In the genomic region with DNA sequence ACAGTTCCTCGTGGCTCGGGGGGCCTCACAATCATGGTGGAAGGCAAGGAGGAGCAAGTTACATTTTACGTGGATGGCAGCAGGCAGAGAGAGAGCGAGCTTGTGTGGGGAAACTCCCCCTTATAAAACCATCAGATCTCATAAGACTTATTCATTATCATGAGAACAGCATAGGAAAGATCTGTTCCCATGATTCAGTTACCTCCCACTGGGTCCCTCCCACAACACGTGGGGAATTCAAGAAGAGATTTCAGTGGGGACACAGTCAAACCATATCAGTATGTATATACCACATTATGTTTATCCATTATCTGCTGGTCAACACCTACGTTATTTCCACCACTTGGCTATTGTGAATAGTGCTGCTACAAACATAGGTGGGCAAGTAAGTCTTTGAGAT, we compare ENCODE assay signal across 15 cellular contexts.
DNase-seq lines count a peak whose midpoint lies in the region; ATAC-seq and TF ChIP-seq lines count a peak whose summit lies in the region.
"Had no signal": no experiment of that assay in that cellular context is flagged by ENCODE, and none has a peak within 500 bp of the region (broad histone marks: within the 10 kb centered on the region; RNA-seq: fewer than 3 reads in every experiment).

No MANE protein-coding gene starts in this region.

- H3K9ac ChIP-seq in OCI-LY1 (ENCODE audit: low read length): no peak overlapping the region

- no peaks in the 10 kb centered on the region for H3K9me2 ChIP-seq in OCI-LY1 (ENCODE audit: low read depth, low read length)

- peak; percentile 18 to 41 (median 28) for DNase-seq in CD4-positive, alpha-beta memory T cell
- peak; percentile 34 for DNase-seq in stimulated activated CD4-positive, alpha-beta T cell treated with anti-CD3 and anti-CD28 coated beads, Interleukin-1b, Interleukin-23, amount 100 ng/mL, for 48 hours
- DNase-seq in GM19238 (ENCODE audit: insufficient read length, low spot score) (no peak), GM13976 (ENCODE audit: low spot score) (no peak), aorta (no peak)
- DNase-seq: amniotic stem cell, DMS153, foreskin keratinocyte, IMR-90, posterior cingulate gyrus, thyroid gland had no signal

- no peaks in the 10 kb centered on the region for H3K27me3 Mint-ChIP-seq in CD4-positive, alpha-beta memory T cell
- H3K27me3 Mint-ChIP-seq in activated T-helper 17 cell treated with anti-CD3 and anti-CD28 coated beads, Interleukin-2, amount 50 U/mL, for 72 hours: no peaks in the 10 kb centered on the region

- H3K4me2 ChIP-seq in OCI-LY1 (ENCODE audit: low read length): no peak overlapping the region

- H3K27ac ChIP-seq in CD4-positive, alpha-beta memory T cell (ENCODE audit: low read depth, low read length): peak overlapping the region; percentile 71
- H3K27ac ChIP-seq in OCI-LY1 (ENCODE audit: low read depth, low read length, poor library complexity, severe bottlenecking): peak overlapping the region; percentile 84
- H3K27ac ChIP-seq in aorta (ENCODE audit: low read depth in 1 of 2, low read length in 2 of 2): no peak overlapping the region
- H3K27ac ChIP-seq: foreskin keratinocyte, thyroid gland had no signal

- H3K4me1 ChIP-seq in CD4-positive, alpha-beta memory T cell (ENCODE audit: insufficient read depth, low read length): peaks cover 70% of the 10 kb centered on the region
- H3K4me1 ChIP-seq in OCI-LY1 (ENCODE audit: insufficient read depth, low read length, severe bottlenecking): peaks cover 68% of the 10 kb centered on the region
- H3K4me1 ChIP-seq in aorta (ENCODE audit: control insufficient read depth in 1 of 2, insufficient read depth in 2 of 2, low read length in 2 of 2): no peaks in the 10 kb centered on the region

- H3K4me3 ChIP-seq in CD4-positive, alpha-beta memory T cell (ENCODE audit: low read length in 2 of 2): no peak overlapping the region
- H3K4me3 ChIP-seq in OCI-LY1 (ENCODE audit: low read depth, low read length, poor library complexity, severe bottlenecking): no peak overlapping the region
- H3K4me3 ChIP-seq in aorta (ENCODE audit: low read length in 2 of 2): no peak overlapping the region
- H3K4me3 ChIP-seq: skin epidermis, thyroid gland had no signal

- peak; percentile 45 for ATAC-seq in activated T-helper 17 cell treated with anti-CD3 and anti-CD28 coated beads, Interleukin-2, amount 50 U/mL, for 72 hours (replicated peaks)
- ATAC-seq in GM21515 (IDR thresholded peaks at IDR 0.05; ENCODE audit: unreplicated experiment): no peak
- no peak for ATAC-seq in aorta (ENCODE audit: low FRiP score)

- H3K27me3 ChIP-seq in CD4-positive, alpha-beta memory T cell (ENCODE audit: insufficient read depth, low read length): no peaks in the 10 kb centered on the region
- H3K27me3 ChIP-seq in OCI-LY1 (ENCODE audit: insufficient read depth, low read length): no peaks in the 10 kb centered on the region
- H3K27me3 ChIP-seq in aorta (ENCODE audit: control insufficient read depth in 1 of 2, insufficient read depth in 2 of 2, low read length in 1 of 2): no peaks in the 10 kb centered on the region
- H3K27me3 ChIP-seq: foreskin keratinocyte, thyroid gland had no signal

- no peaks in the 10 kb centered on the region for H4K20me1 ChIP-seq in OCI-LY1 (ENCODE audit: insufficient read depth, low read length)

- no peaks in the 10 kb centered on the region for H3K9me3 ChIP-seq in CD4-positive, alpha-beta memory T cell (ENCODE audit: control insufficient read depth in 1 of 2, low read length in 2 of 2)
- H3K9me3 ChIP-seq in OCI-LY1 (ENCODE audit: low read length): no peaks in the 10 kb centered on the region
- no peaks in the 10 kb centered on the region for H3K9me3 ChIP-seq in aorta (ENCODE audit: control insufficient read depth, low read length)
- H3K9me3 ChIP-seq: thyroid gland had no signal

- H3K27ac Mint-ChIP-seq in CD4-positive, alpha-beta memory T cell: peak overlapping the region; percentile 83 to 97 (median 94)
- peak overlapping the region; percentile 95 for H3K27ac Mint-ChIP-seq in activated T-helper 17 cell treated with anti-CD3 and anti-CD28 coated beads, Interleukin-2, amount 50 U/mL, for 72 hours

- H3F3A ChIP-seq in OCI-LY1 (ENCODE audit: insufficient read depth, low read length): no peaks in the 10 kb centered on the region

- no peaks in the 10 kb centered on the region for H3K79me2 ChIP-seq in OCI-LY1 (ENCODE audit: insufficient read depth, low read length)

- POLR2A ChIA-PET in CD4-positive, alpha-beta memory T cell (lab: Charles Lee; ENCODE audit: partially characterized antibody): interaction anchor here (1.0 to 5.4 kb wide), 8 partner anchors 12 to 80 kb away, joined by 3 to 106 read pairs (median 8); no protein-coding TSS in a partner anchor

- intact Hi-C loops in CD4-positive, alpha-beta memory T cell (cut with micrococcal nuclease): loop anchor here (2.0 to 5.0 kb wide), 3 partner anchors 20 to 519 kb away; no protein-coding TSS in a partner anchor
- intact Hi-C loops in aorta (cut with DNase I): no loop called here

- H3K9me3 Mint-ChIP-seq in CD4-positive, alpha-beta memory T cell: peaks cover 0 to 2% (median 0%) of the 10 kb centered on the region in 8 donors
- peaks cover 6% of the 10 kb centered on the region for H3K9me3 Mint-ChIP-seq in activated T-helper 17 cell treated with anti-CD3 and anti-CD28 coated beads, Interleukin-2, amount 50 U/mL, for 72 hours

- 92% methylated on average over 6 of the region's 6 CpGs for WGBS in aorta, 2 donors

- H3K4me1 Mint-ChIP-seq in CD4-positive, alpha-beta memory T cell: peaks cover 45 to 67% (median 56%) of the 10 kb centered on the region in 4 donors
- peaks cover 26% of the 10 kb centered on the region for H3K4me1 Mint-ChIP-seq in activated T-helper 17 cell treated with anti-CD3 and anti-CD28 coated beads, Interleukin-2, amount 50 U/mL, for 72 hours

- H3K36me3 ChIP-seq in CD4-positive, alpha-beta memory T cell (ENCODE audit: insufficient read depth, low read length): no peaks in the 10 kb centered on the region
- H3K36me3 ChIP-seq in OCI-LY1 (ENCODE audit: insufficient read depth, low read length) (no peaks in the 10 kb centered on the region), aorta (ENCODE audit: control insufficient read depth in 1 of 2, insufficient read depth in 2 of 2, low read length in 1 of 2) (no peaks in the 10 kb centered on the region)
- H3K36me3 ChIP-seq: thyroid gland had no signal

- CTCF ChIA-PET in CD4-positive, alpha-beta memory T cell (lab: Charles Lee; ENCODE audit: partially characterized antibody): interaction anchor here (0.9 kb wide), 1 partner anchor 20 kb away, joined by 4 read pairs; no protein-coding TSS in a partner anchor

- H3K36me3 Mint-ChIP-seq in CD4-positive, alpha-beta memory T cell: peaks cover 0 to 3% of the 10 kb centered on the region in 2 donors
- H3K36me3 Mint-ChIP-seq in activated T-helper 17 cell treated with anti-CD3 and anti-CD28 coated beads, Interleukin-2, amount 50 U/mL, for 72 hours (ENCODE audit: low read depth): peaks cover 41% of the 10 kb centered on the region

- no peak for TF ChIP-seq CTCF in OCI-LY1 (IDR thresholded peaks at IDR 0.05; ENCODE audit: low read length)
- no peak for TF ChIP-seq CTCF in GM13976 (IDR thresholded peaks at IDR 0.05; ENCODE audit: borderline replicate concordance, control extremely low read depth, extremely low read depth, insufficient read depth, missing control alignments)

- in situ Hi-C loops in GM13976 (cut with MboI; ENCODE audit: low sequenced_read_pairs, unreplicated experiment): no loop called here

- H2AFZ ChIP-seq in OCI-LY1 (ENCODE audit: low read length): no peak overlapping the region

- peak overlapping the region; percentile 38 to 88 (median 80) for H3K4me3 Mint-ChIP-seq in CD4-positive, alpha-beta memory T cell
- H3K4me3 Mint-ChIP-seq in activated T-helper 17 cell treated with anti-CD3 and anti-CD28 coated beads, Interleukin-2, amount 50 U/mL, for 72 hours: peak overlapping the region; percentile 85

Comparison
In these comparisons a context has a peak if more than half of its experiments do, and no peak if none do; other contexts are left out.
1. DNase-seq: peak in CD4-positive, alpha-beta memory T cell (5 of 5) and stimulated activated CD4-positive, alpha-beta T cell treated with anti-CD3 and anti-CD28 coated beads, Interleukin-1b, Interleukin-23, amount 100 ng/mL, for 48 hours (single experiment); none in GM19238 (single experiment), GM13976 (single experiment) and aorta (0 of 2).
2. H3K27ac ChIP-seq: peak in CD4-positive, alpha-beta memory T cell (single experiment) and OCI-LY1 (single experiment); none in aorta (0 of 2).